10 cellular contexts compared by ENCODE assay signal in the genomic region with DNA sequence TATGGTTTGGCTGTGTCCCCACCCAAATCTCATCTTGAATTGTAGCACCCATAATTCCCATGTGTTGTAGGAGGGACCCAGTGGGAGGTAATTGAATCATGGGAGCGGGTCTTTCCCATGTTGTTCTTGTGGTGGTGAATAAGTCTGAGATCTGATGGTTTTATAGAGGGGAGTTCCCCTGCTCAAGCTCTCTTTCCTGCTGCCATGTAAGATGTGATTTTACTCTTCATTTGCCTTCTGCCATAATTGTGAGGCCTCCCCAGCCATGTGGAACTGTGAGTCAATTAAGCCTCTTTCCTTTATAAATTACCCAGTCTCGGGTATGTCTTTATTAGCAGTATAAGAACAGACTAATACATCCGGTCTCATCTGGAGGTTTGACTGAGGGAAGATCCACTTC. TPM values are rescaled to one million over a fixed set of nuclear protein-coding genes. Genes with fewer than 3 reads are reported as not detected.
DNase-seq lines count a peak whose midpoint lies in the region; ATAC-seq lines count a peak whose summit lies in the region.
"Not testable (repeated sequence)": the region's sequence is repeated elsewhere in the genome, so short reads cannot be mapped to it uniquely, and the experiment has no call there.
"Had no signal": no experiment of that assay in that cellular context is flagged by ENCODE, and none has a peak within 500 bp of the region (broad histone marks: within the 10 kb centered on the region; RNA-seq: fewer than 3 reads in every experiment).

No MANE protein-coding gene starts in this region.

- not testable (repeated sequence) for H3K4me1 Mint-ChIP-seq in activated CD4-positive, alpha-beta T cell treated with anti-CD3 and anti-CD28 coated beads, Interleukin-2, amount 10 ng/mL, durations not matched to agents 24 days and 14 days; activated T-helper 17 cell treated with anti-CD3 and anti-CD28 coated beads, Interleukin-2, amount 50 U/mL, for 72 hours
- peaks cover 24% of the 10 kb centered on the region for H3K4me1 Mint-ChIP-seq in activated naive CD8-positive, alpha-beta T cell treated with anti-CD3 and anti-CD28 coated beads, Interleukin-2, amount 50 U/mL, for 24 hours

- DNase-seq in Caki2 (ENCODE audit: low read depth) (peak; percentile 26), glomerular visceral epithelial cell (ENCODE audit: extremely low spot score) (peak; percentile 23)
- DNase-seq in activated CD4-positive, alpha-beta T cell treated with anti-CD3 and anti-CD28 coated beads, Interleukin-2, amount 10 ng/mL, durations not matched to agents 24 days and 14 days; activated naive CD8-positive, alpha-beta T cell treated with anti-CD3 and anti-CD28 coated beads, Interleukin-2, amount 50 U/mL, for 24 hours; stimulated activated naive CD8-positive, alpha-beta T cell treated with anti-CD3 and anti-CD28 coated beads, Interleukin-15, Interleukin-2, amounts not matched to agents 100 U/mL and 50 U/mL, for 24 hours: not testable (repeated sequence)
- DNase-seq in stimulated activated CD4-positive, alpha-beta T cell treated with anti-CD3 and anti-CD28 coated beads, Interleukin-1b, Interleukin-23, amount 100 ng/mL, for 48 hours = peak; percentile 3

- in situ Hi-C loops in Caki2 (cut with HindIII; ENCODE audit: low pct_unique_long_range_greater_than_20kb, low sequenced_read_pairs) = not testable (repeated sequence)

- intact Hi-C loops in activated CD4-positive, alpha-beta T cell treated with anti-CD3 and anti-CD28 coated beads, Interleukin-2, amount 10 ng/mL, durations not matched to agents 24 days and 14 days (cut with micrococcal nuclease) = loop anchor here (1.0 kb wide), 1 partner anchor 19 kb away; no protein-coding TSS in a partner anchor

- peaks cover 10% of the 10 kb centered on the region for H3K9me3 Mint-ChIP-seq in activated CD4-positive, alpha-beta T cell treated with anti-CD3 and anti-CD28 coated beads, Interleukin-2, amount 10 ng/mL, durations not matched to agents 24 days and 14 days
- not testable (repeated sequence) for H3K9me3 Mint-ChIP-seq in activated T-helper 17 cell treated with anti-CD3 and anti-CD28 coated beads, Interleukin-2, amount 50 U/mL, for 72 hours; activated naive CD8-positive, alpha-beta T cell treated with anti-CD3 and anti-CD28 coated beads, Interleukin-2, amount 50 U/mL, for 24 hours

- ATAC-seq in activated T-helper 17 cell treated with anti-CD3 and anti-CD28 coated beads, Interleukin-2, amount 50 U/mL, for 72 hours (replicated peaks) = peak; percentile 77
- ATAC-seq in activated naive CD8-positive, alpha-beta T cell treated with anti-CD3 and anti-CD28 coated beads, Interleukin-2, amount 50 U/mL, for 24 hours = peak; percentile 61
- peak; percentile 42 for ATAC-seq in stimulated activated naive CD8-positive, alpha-beta T cell treated with anti-CD3 and anti-CD28 coated beads, Interleukin-15, Interleukin-2, amounts not matched to agents 100 U/mL and 50 U/mL, for 24 hours

- H3K36me3 Mint-ChIP-seq in activated CD4-positive, alpha-beta T cell treated with anti-CD3 and anti-CD28 coated beads, Interleukin-2, amount 10 ng/mL, durations not matched to agents 24 days and 14 days (ENCODE audit: low read depth); activated T-helper 17 cell treated with anti-CD3 and anti-CD28 coated beads, Interleukin-2, amount 50 U/mL, for 72 hours (ENCODE audit: low read depth); activated naive CD8-positive, alpha-beta T cell treated with anti-CD3 and anti-CD28 coated beads, Interleukin-2, amount 50 U/mL, for 24 hours (ENCODE audit: low read depth): not testable (repeated sequence)

- not testable (repeated sequence) for H3K4me3 Mint-ChIP-seq in activated CD4-positive, alpha-beta T cell treated with anti-CD3 and anti-CD28 coated beads, Interleukin-2, amount 10 ng/mL, durations not matched to agents 24 days and 14 days; activated naive CD8-positive, alpha-beta T cell treated with anti-CD3 and anti-CD28 coated beads, Interleukin-2, amount 50 U/mL, for 24 hours
- H3K4me3 Mint-ChIP-seq in activated T-helper 17 cell treated with anti-CD3 and anti-CD28 coated beads, Interleukin-2, amount 50 U/mL, for 72 hours = peak overlapping the region; percentile 38

- peak overlapping the region; percentile 3 for H3K27ac Mint-ChIP-seq in activated CD4-positive, alpha-beta T cell treated with anti-CD3 and anti-CD28 coated beads, Interleukin-2, amount 10 ng/mL, durations not matched to agents 24 days and 14 days
- peak overlapping the region; percentile 28 for H3K27ac Mint-ChIP-seq in activated T-helper 17 cell treated with anti-CD3 and anti-CD28 coated beads, Interleukin-2, amount 50 U/mL, for 72 hours
- H3K27ac Mint-ChIP-seq in activated naive CD8-positive, alpha-beta T cell treated with anti-CD3 and anti-CD28 coated beads, Interleukin-2, amount 50 U/mL, for 24 hours = peak overlapping the region; percentile 2

- H3K27me3 Mint-ChIP-seq in activated CD4-positive, alpha-beta T cell treated with anti-CD3 and anti-CD28 coated beads, Interleukin-2, amount 10 ng/mL, durations not matched to agents 24 days and 14 days; activated T-helper 17 cell treated with anti-CD3 and anti-CD28 coated beads, Interleukin-2, amount 50 U/mL, for 72 hours; activated naive CD8-positive, alpha-beta T cell treated with anti-CD3 and anti-CD28 coated beads, Interleukin-2, amount 50 U/mL, for 24 hours: not testable (repeated sequence)

RNA-seq across cellular contexts. Expression of gene PAPSS2, which starts 15.2 kb away (rescaled TPM):
- total RNA-seq in Caki2 (2014; rRNA removed; shearing (Covaris generic); ENCODE audit: low replicate concordance) = 77.9 and 83.8 TPM in 2 replicates
- 0.07 TPM in 1 of 2 replicates, not detected in the other for total RNA-seq in activated CD4-positive, alpha-beta T cell treated with anti-CD3 and anti-CD28 coated beads, Interleukin-2, amount 10 ng/mL, durations not matched to agents 24 days and 14 days
- 1 to 10 TPM in 1 of 2 donors, under 1 TPM in 1; 0.66 to 4.3 TPM for total RNA-seq in activated T-helper 17 cell treated with anti-CD3 and anti-CD28 coated beads, Interleukin-2, amount 50 U/mL, for 72 hours
- total RNA-seq: B cell; CD4-positive, CD25-positive, alpha-beta regulatory T cell; CD8-positive, alpha-beta T cell had no signal

Comparison
In these comparisons a context has a peak if more than half of its experiments do, and no peak if none do; other contexts are left out.
1. RNA of gene PAPSS2, which starts 15.2 kb away (total RNA-seq): 77.9 to 83.8 TPM in Caki2; 0.66 to 4.3 TPM in activated T-helper 17 cell treated with anti-CD3 and anti-CD28 coated beads, Interleukin-2, amount 50 U/mL, for 72 hours and 0.07 TPM in activated CD4-positive, alpha-beta T cell treated with anti-CD3 and anti-CD28 coated beads, Interleukin-2, amount 10 ng/mL, durations not matched to agents 24 days and 14 days; every median in the first group is over 10 times any median in the second.
2. Peak in every context shown above with its lines, with median percentiles within 50 percentile points of each other: H3K27ac Mint-ChIP-seq and ATAC-seq.